8 cellular contexts compared by ENCODE assay signal in the genomic region with DNA sequence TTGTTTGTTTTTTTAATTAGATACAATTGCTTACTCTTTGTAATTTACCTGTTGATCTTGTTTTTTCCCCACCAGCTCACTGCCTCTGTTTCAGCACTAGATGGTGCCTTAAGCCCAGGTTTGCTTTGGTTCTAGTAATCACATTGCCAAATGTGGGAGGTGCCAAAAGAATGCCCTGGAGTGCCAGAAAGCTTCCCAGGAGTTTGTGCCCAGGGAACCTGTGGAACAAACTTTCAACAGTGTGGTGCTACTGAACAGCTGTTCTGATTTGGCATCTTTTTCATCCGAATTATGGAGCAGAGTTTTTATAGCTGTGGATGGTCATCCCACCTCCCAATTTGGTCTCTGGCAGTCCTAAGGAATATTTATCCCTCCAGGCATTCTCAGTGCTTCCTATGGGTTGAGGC.
DNase-seq lines count a peak whose midpoint lies in the region; ATAC-seq and TF ChIP-seq lines count a peak whose summit lies in the region.

No MANE protein-coding gene starts in this region.

- H3K27me3 ChIP-seq in H7 (ENCODE audit: control insufficient read depth, insufficient read depth, low read length) = no peaks in the 10 kb centered on the region
- no peaks in the 10 kb centered on the region for H3K27me3 ChIP-seq in fibroblast of lung (ENCODE audit: control insufficient read depth, insufficient read depth, low read length)
- no peaks in the 10 kb centered on the region for H3K27me3 ChIP-seq in prostate gland (replicated peaks; ENCODE audit: insufficient read depth)

- peak; percentile 51 to 57 for TF ChIP-seq CTCF in fibroblast of lung (conservative IDR thresholded peaks at IDR 0.05 in 1 of 2, IDR thresholded peaks at IDR 0.05 in 1 of 2; ENCODE audit: low read depth in 1 of 2, low read length in 2 of 2)
- TF ChIP-seq CTCF in prostate gland (IDR thresholded peaks at IDR 0.05) = peak in 2 of 4 experiments; percentile 27 to 55

- no peak overlapping the region for H3K4me3 ChIP-seq in H7 (ENCODE audit: insufficient read depth, low read depth, low read length)
- no peak overlapping the region for H3K4me3 ChIP-seq in fibroblast of lung (replicated peaks in 1 of 4; ENCODE audit: control extremely low read depth in 1 of 4, insufficient read depth in 1 of 4, low read depth in 3 of 4, low read length in 4 of 4)
- H3K4me3 ChIP-seq in prostate gland = no peak overlapping the region

- H3K36me3 ChIP-seq in H7 (replicated peaks; ENCODE audit: control insufficient read depth, insufficient read depth, low read length) (no peaks in the 10 kb centered on the region), fibroblast of lung (ENCODE audit: control insufficient read depth, insufficient read depth, low read length) (no peaks in the 10 kb centered on the region), prostate gland (no peaks in the 10 kb centered on the region)

- WGBS in prostate gland = 75% methylated on average over 1 of the region's 1 CpG

- ATAC-seq in HG03378 (IDR thresholded peaks at IDR 0.05; ENCODE audit: unreplicated experiment) = no peak

- no peak overlapping the region for H3K27ac ChIP-seq in fibroblast of lung (ENCODE audit: insufficient read depth, low read length)
- H3K27ac ChIP-seq in prostate gland = no peak overlapping the region

- TF ChIP-seq POLR2A in prostate gland (IDR thresholded peaks at IDR 0.05) = no peak

- peak; percentile 6 for DNase-seq in H7
- DNase-seq in NCI-H82 treated with DMSO at 0.1 percent for 48 hours (lab: John Stamatoyannopoulos, UW; ENCODE audit: unreplicated experiment) = peak; percentile 2
- peak; percentile 13 to 51 for DNase-seq in fibroblast of lung (ENCODE audit: low read depth in 2 of 2)
- peak; percentile 17 for DNase-seq in prostate gland (ENCODE audit: low spot score)
- DNase-seq in T-helper 9 cell = no peak
- no peak for DNase-seq in activated effector memory CD4-positive, alpha-beta T cell treated with Interleukin-2 at 50 U/mL for 16 hours
- DNase-seq in NCI-H1930 (lab: John Stamatoyannopoulos, UW) = no peak

- no peak overlapping the region for H3K9ac ChIP-seq in fibroblast of lung (ENCODE audit: insufficient read depth, low read length)

- H3K9me3 ChIP-seq in fibroblast of lung (ENCODE audit: control insufficient read depth, insufficient read depth, low read depth, low read length) (no peaks in the 10 kb centered on the region), prostate gland (no peaks in the 10 kb centered on the region)

- H4K20me1 ChIP-seq in fibroblast of lung (ENCODE audit: control insufficient read depth, extremely low read depth, insufficient read depth, low read length) = no peaks in the 10 kb centered on the region

- H2AFZ ChIP-seq in fibroblast of lung (ENCODE audit: low read length) = no peak overlapping the region

- intact Hi-C loops in prostate gland (cut with DNase I) = no loop called here

- no peaks in the 10 kb centered on the region for H3K79me2 ChIP-seq in fibroblast of lung (ENCODE audit: control insufficient read depth, insufficient read depth, low read length)

- H3K4me2 ChIP-seq in fibroblast of lung (ENCODE audit: extremely low read depth, insufficient read depth, low read length) = no peak overlapping the region

- H3K4me1 ChIP-seq in fibroblast of lung (ENCODE audit: control insufficient read depth, extremely low read depth, insufficient read depth, low read length) = no peaks in the 10 kb centered on the region
- H3K4me1 ChIP-seq in prostate gland (replicated peaks) = no peaks in the 10 kb centered on the region

Comparison
In these comparisons a context has a peak if more than half of its experiments do, and no peak if none do; other contexts are left out.
1. DNase-seq: peak in H7 (single experiment), NCI-H82 treated with DMSO at 0.1 percent for 48 hours (single experiment), fibroblast of lung (2 of 2) and prostate gland (single experiment); none in T-helper 9 cell (single experiment), activated effector memory CD4-positive, alpha-beta T cell treated with Interleukin-2 at 50 U/mL for 16 hours (single experiment) and NCI-H1930 (0 of 2).